ENCODE assay signal across 15 cellular contexts in genomic region chr2:138298900-138299299, GRCh38.
DNase-seq lines count a peak whose midpoint lies in the region; ATAC-seq and FAIRE-seq lines count a peak whose summit lies in the region.
"Had no signal": no experiment of that assay in that cellular context is flagged by ENCODE, and none has a peak within 500 bp of the region (broad histone marks: within the 10 kb centered on the region; RNA-seq: fewer than 3 reads in every experiment).

No MANE protein-coding gene starts in this region.

- H3K36me3 ChIP-seq in small intestine (ENCODE audit: control insufficient read depth in 2 of 2, insufficient read depth in 2 of 2, low read length in 2 of 2): no peaks in the 10 kb centered on the region
- H3K36me3 ChIP-seq: BLaER1 treated with 17β-estradiol and CSF1 and Interleukin-3, amounts not matched to agents 10 nM and 100 nM had no signal

- H3K9me3 Mint-ChIP-seq in activated CD4-positive, alpha-beta memory T cell treated with anti-CD3 and anti-CD28 coated beads for 36 hours: no peaks in the 10 kb centered on the region
- H3K9me3 Mint-ChIP-seq: activated naive CD4-positive, alpha-beta T cell treated with anti-CD3 and anti-CD28 coated beads for 36 hours; memory B cell had no signal

- CTCF ChIA-PET in activated CD4-positive, alpha-beta memory T cell treated with anti-CD3 and anti-CD28 coated beads for 36 hours (lab: Charles Lee): no interaction called here

- H3K27me3 Mint-ChIP-seq in activated CD4-positive, alpha-beta memory T cell treated with anti-CD3 and anti-CD28 coated beads for 36 hours: no peaks in the 10 kb centered on the region
- H3K27me3 Mint-ChIP-seq: memory B cell had no signal

- H3K9me3 ChIP-seq in small intestine (ENCODE audit: control insufficient read depth, low read depth): no peaks in the 10 kb centered on the region
- H3K9me3 ChIP-seq: BLaER1 treated with 17β-estradiol and CSF1 and Interleukin-3, amounts not matched to agents 10 nM and 100 nM had no signal

- intact Hi-C loops in activated CD4-positive, alpha-beta memory T cell treated with anti-CD3 and anti-CD28 coated beads for 36 hours (cut with micrococcal nuclease): no loop called here

- no peaks in the 10 kb centered on the region for H3K4me1 ChIP-seq in small intestine (ENCODE audit: control insufficient read depth in 2 of 2, insufficient read depth in 1 of 2, low read depth in 1 of 2, low read length in 1 of 2)

- H3K27ac ChIP-seq in small intestine (ENCODE audit: low read depth in 1 of 2, low read length in 1 of 2): no peak overlapping the region
- H3K27ac ChIP-seq: BLaER1 treated with 17β-estradiol and CSF1 and Interleukin-3, amounts not matched to agents 10 nM and 100 nM; epithelial cell of prostate had no signal

- ATAC-seq in GM18520 (IDR thresholded peaks at IDR 0.05; ENCODE audit: unreplicated experiment) (peak; percentile 63), GM21390 (IDR thresholded peaks at IDR 0.05; ENCODE audit: unreplicated experiment) (peak; percentile 76), HG02943 (IDR thresholded peaks at IDR 0.05; ENCODE audit: low read depth, unreplicated experiment) (peak; percentile 65), HG03521 (IDR thresholded peaks at IDR 0.05; ENCODE audit: unreplicated experiment) (peak; percentile 37)
- ATAC-seq: Right ventricle myocardium inferior had no signal

- H3K4me3 Mint-ChIP-seq in activated CD4-positive, alpha-beta memory T cell treated with anti-CD3 and anti-CD28 coated beads for 36 hours: no peak overlapping the region
- H3K4me3 Mint-ChIP-seq: activated naive CD4-positive, alpha-beta T cell treated with anti-CD3 and anti-CD28 coated beads for 36 hours; memory B cell had no signal

- no peak overlapping the region for H3K4me3 ChIP-seq in small intestine (ENCODE audit: low read depth in 1 of 2, low read length in 2 of 2)
- H3K4me3 ChIP-seq: BLaER1 treated with 17β-estradiol and CSF1 and Interleukin-3, amounts not matched to agents 10 nM and 100 nM had no signal

- POLR2A ChIA-PET in activated CD4-positive, alpha-beta memory T cell treated with anti-CD3 and anti-CD28 coated beads for 36 hours (lab: Charles Lee): no interaction called here

- FAIRE-seq in small intestine (lab: Jason Lieb, UNC) (no peak), frontal cortex (lab: Jason Lieb, UNC) (no peak)

- H3K27me3 ChIP-seq in small intestine (ENCODE audit: control insufficient read depth in 2 of 2, insufficient read depth in 2 of 2, low read length in 2 of 2): no peaks in the 10 kb centered on the region
- H3K27me3 ChIP-seq: BLaER1 treated with 17β-estradiol and CSF1 and Interleukin-3, amounts not matched to agents 10 nM and 100 nM had no signal

- 87 to 95% (median 93%) methylated on average over 3 of the region's 3 CpGs for WGBS in small intestine, 3 donors

- DNase-seq in KG1 (lab: John Stamatoyannopoulos, UW): no peak
- no peak for DNase-seq in small intestine
- DNase-seq in frontal cortex (ENCODE audit: low spot score in 2 of 2): no peak
- no peak for DNase-seq in activated CD4-positive, alpha-beta memory T cell treated with anti-CD3 and anti-CD28 coated beads for 36 hours
- DNase-seq: activated naive CD4-positive, alpha-beta T cell treated with anti-CD3 and anti-CD28 coated beads for 36 hours; central memory CD4-positive, alpha-beta T cell; NCI-H69 had no signal

- no peak overlapping the region for H3K27ac Mint-ChIP-seq in activated CD4-positive, alpha-beta memory T cell treated with anti-CD3 and anti-CD28 coated beads for 36 hours
- H3K27ac Mint-ChIP-seq: activated naive CD4-positive, alpha-beta T cell treated with anti-CD3 and anti-CD28 coated beads for 36 hours; memory B cell had no signal

- H3K4me1 Mint-ChIP-seq in activated CD4-positive, alpha-beta memory T cell treated with anti-CD3 and anti-CD28 coated beads for 36 hours (ENCODE audit: low read depth): no peaks in the 10 kb centered on the region

- no peaks in the 10 kb centered on the region for H3K36me3 Mint-ChIP-seq in activated CD4-positive, alpha-beta memory T cell treated with anti-CD3 and anti-CD28 coated beads for 36 hours
